8 cellular contexts compared by ENCODE assay signal in genomic region chr14:88551936-88552565, GRCh38. TPM values are rescaled to one million over a fixed set of nuclear protein-coding genes. Genes with fewer than 3 reads are reported as not detected.
DNase-seq lines count a peak whose midpoint lies in the region; ATAC-seq and TF ChIP-seq lines count a peak whose summit lies in the region.

No MANE protein-coding gene starts in this region.

- H3K4me1 ChIP-seq in A673 (ENCODE audit: insufficient read depth, low read length, poor library complexity, severe bottlenecking) (peaks cover 9% of the 10 kb centered on the region), IMR-90 (ENCODE audit: control insufficient read depth, insufficient read depth, low read length) (peaks cover 6% of the 10 kb centered on the region), duodenal mucosa (ENCODE audit: control insufficient read depth in 1 of 2, insufficient read depth in 2 of 2, low read length in 2 of 2) (peaks cover 22 to 31% of the 10 kb centered on the region in 2 donors), mesendoderm (ENCODE audit: control insufficient read depth, low read depth, low read length) (no peaks in the 10 kb centered on the region), tibial nerve (peaks cover 0 to 69% (median 25%) of the 10 kb centered on the region in 4 donors)

- intact Hi-C loops in A673 (cut with micrococcal nuclease; ENCODE audit: unreplicated experiment), result no loop called here
- intact Hi-C loops in IMR-90 (cut with micrococcal nuclease), result loop anchor here (2.0 kb wide), 2 partner anchors 363 to 537 kb away; no protein-coding TSS in a partner anchor

- H3K4me2 ChIP-seq in IMR-90 (ENCODE audit: low read depth, low read length) (peak overlapping the region; percentile 99), mesendoderm (ENCODE audit: low read length) (no peak overlapping the region)

- BruUV-seq in A673 (replicated peaks; lab: Mats Ljungman, UMichigan) (no TSS peak), IMR-90 (replicated peaks; lab: Mats Ljungman, UMichigan) (no TSS peak)

- TF ChIP-seq POLR2A in IMR-90 (IDR thresholded peaks at IDR 0.05; ENCODE audit: low read depth, low read length) (no peak), tibial nerve (IDR thresholded peaks at IDR 0.05) (no peak)

- H2AK9ac ChIP-seq in IMR-90 (replicated peaks; ENCODE audit: low read depth, low read length, poor library complexity), result peak overlapping the region; percentile 84

- peak overlapping the region; percentile 93 for H3K14ac ChIP-seq in IMR-90 (replicated peaks; ENCODE audit: low read depth, low read length)

- peak; percentile 6; the same call in 1 of the 2 replicates for ATAC-seq in IMR-90 (ENCODE audit: low read depth)
- no peak for ATAC-seq in GM21825 (IDR thresholded peaks at IDR 0.05; ENCODE audit: unreplicated experiment)
- no peak for ATAC-seq in GM21619 (IDR thresholded peaks at IDR 0.05; ENCODE audit: unreplicated experiment)

- in situ Hi-C loops in IMR-90 (cut with MboI; ENCODE audit: low sequenced_read_pairs), result loop anchor here (10.0 kb wide), 2 partner anchors 167 to 357 kb away; partner anchors contain the start of gene SPATA7

- H2BK120ac ChIP-seq in IMR-90 (ENCODE audit: low read depth, low read length) (peak overlapping the region; percentile 29; the same call in 1 of the 2 replicates), mesendoderm (ENCODE audit: low read depth, low read length) (no peak overlapping the region)

- DNase-seq in A673 (ENCODE audit: low spot score) (peak; percentile 45), IMR-90 (peak; percentile 19), mesendoderm (peak; percentile 42), tibial nerve (ENCODE audit: low spot score in 2 of 2) (peak in 1 of 2 donors; percentile 13), cortex of kidney (lab: John Stamatoyannopoulos, UW) (no peak)

- CTCF ChIA-PET in A673 (lab: Charles Lee) (no interaction called here), IMR-90 (lab: Yijun Ruan, JAX) (interaction anchor here (0.6 kb wide), 1 partner anchor 15 kb away, joined by 5 read pairs; no protein-coding TSS in a partner anchor)

- H4K91ac ChIP-seq in IMR-90 (ENCODE audit: insufficient read depth, low read depth, low read length), result 0 out of 2 replicates have a peak overlapping the region, but pooled peaks have one; percentile 5

- WGBS in IMR-90 (ENCODE audit: extremely low coverage in 2 of 2, insufficient read length in 1 of 2), 2 experiments, result no CpG with 5 or more reads among the region's 27 CpGs
- WGBS in mesendoderm (ENCODE audit: extremely low coverage, insufficient coverage, low lambda C conversion rate), result no CpG with 5 or more reads among the region's 27 CpGs
- WGBS in tibial nerve, 2 donors, result 8 to 14% methylated on average over 21 to 27 of the region's 27 CpGs

- H3K18ac ChIP-seq in IMR-90 (ENCODE audit: low read depth, low read length), result peak overlapping the region; percentile 13; the same call in 1 of the 2 replicates
- H3K18ac ChIP-seq in mesendoderm (ENCODE audit: low read length), result no peak overlapping the region

- TF ChIP-seq CTCF in A673 (conservative IDR thresholded peaks at IDR 0.05; ENCODE audit: low read depth, low read length) (no peak), IMR-90 (conservative IDR thresholded peaks at IDR 0.05; ENCODE audit: low read depth, low read length) (no peak), tibial nerve (IDR thresholded peaks at IDR 0.05) (no peak)

- POLR2A ChIA-PET in A673 (lab: Charles Lee; ENCODE audit: low non-redundant PET), result no interaction called here
- POLR2A ChIA-PET in IMR-90 (lab: Charles Lee; ENCODE audit: unreplicated experiment), result no interaction called here

- H3K79me2 ChIP-seq in mesendoderm (ENCODE audit: control insufficient read depth, insufficient read depth, low read length), result peaks cover 6% of the 10 kb centered on the region

- H2BK5ac ChIP-seq in IMR-90 (ENCODE audit: low read depth, low read length, poor library complexity, severe bottlenecking) (peak overlapping the region; percentile 56), mesendoderm (ENCODE audit: low read length) (no peak overlapping the region)

- no peaks in the 10 kb centered on the region; the same call in 1 of the 2 replicates for H3K9me1 ChIP-seq in IMR-90 (ENCODE audit: insufficient read depth, low read length)

- no peak overlapping the region for H2BK20ac ChIP-seq in IMR-90 (ENCODE audit: low read depth, low read length)

- H3K23ac ChIP-seq in IMR-90 (ENCODE audit: low read depth, low read length), result peak overlapping the region; percentile 91
- H3K23ac ChIP-seq in mesendoderm (ENCODE audit: low read length), result no peak overlapping the region

- H3K4ac ChIP-seq in IMR-90 (ENCODE audit: low read depth, low read length) (peak overlapping the region; percentile 81), mesendoderm (ENCODE audit: low read depth, low read length) (no peak overlapping the region)

- peak overlapping the region; percentile 87 for H2AK5ac ChIP-seq in IMR-90 (ENCODE audit: low read depth, low read length)
- H2AK5ac ChIP-seq in mesendoderm (ENCODE audit: low read length), result no peak overlapping the region

- peak in 1 of 2 donors; percentile 4 for TF ChIP-seq EP300 in tibial nerve (IDR thresholded peaks at IDR 0.05)

- no peaks in the 10 kb centered on the region for H3K36me3 ChIP-seq in A673 (ENCODE audit: insufficient read depth, low read length, poor library complexity, severe bottlenecking)
- H3K36me3 ChIP-seq in IMR-90 (ENCODE audit: control insufficient read depth, insufficient read depth, low read length), result peaks cover 20% of the 10 kb centered on the region
- peaks cover 0 to 13% of the 10 kb centered on the region in 2 donors for H3K36me3 ChIP-seq in duodenal mucosa (ENCODE audit: control insufficient read depth in 1 of 2, insufficient read depth in 2 of 2, low read length in 2 of 2)
- H3K36me3 ChIP-seq in mesendoderm (ENCODE audit: control insufficient read depth, insufficient read depth, low read length), result peaks cover 6% of the 10 kb centered on the region
- peaks cover 0 to 35% (median 5%) of the 10 kb centered on the region in 3 donors for H3K36me3 ChIP-seq in tibial nerve

- H3K9ac ChIP-seq in IMR-90 (ENCODE audit: low read depth, low read length), result peak overlapping the region; percentile 68
- H3K9ac ChIP-seq in duodenal mucosa (ENCODE audit: low read depth in 1 of 2, low read length in 2 of 2), result peak overlapping the region; percentile 51 to 71
- no peak overlapping the region for H3K9ac ChIP-seq in mesendoderm (ENCODE audit: low read length)

- peaks cover 35% of the 10 kb centered on the region; the same call in 1 of the 2 replicates for H4K20me1 ChIP-seq in IMR-90 (ENCODE audit: insufficient read depth, low read length)

- H2AFZ ChIP-seq in IMR-90 (replicated peaks; ENCODE audit: low read length, poor library complexity), result peak overlapping the region; percentile 83

- peak overlapping the region; percentile 6 to 73; a peak in 2 of 4 replicates for H4K8ac ChIP-seq in IMR-90 (ENCODE audit: low read depth in 2 of 2, low read length in 2 of 2)
- no peak overlapping the region for H4K8ac ChIP-seq in mesendoderm (ENCODE audit: low read depth, low read length)

- H3K27me3 ChIP-seq in A673 (replicated peaks; ENCODE audit: insufficient read depth, low read depth, low read length, poor library complexity) (peaks cover 45% of the 10 kb centered on the region), IMR-90 (ENCODE audit: control insufficient read depth, insufficient read depth, low read length) (no peaks in the 10 kb centered on the region), duodenal mucosa (ENCODE audit: control insufficient read depth in 1 of 2, insufficient read depth in 2 of 2, low read length in 2 of 2) (peaks cover 3 to 4% of the 10 kb centered on the region in 2 donors), mesendoderm (ENCODE audit: insufficient read depth, low read length, poor library complexity) (no peaks in the 10 kb centered on the region), tibial nerve (no peaks in the 10 kb centered on the region)

- H2BK15ac ChIP-seq in IMR-90 (ENCODE audit: low read depth, low read length) (no peak overlapping the region), mesendoderm (replicated peaks; ENCODE audit: low read depth) (no peak overlapping the region)

- dilution Hi-C loops in IMR-90 (cut with HindIII; ENCODE audit: low sequenced_read_pairs, unreplicated experiment), result no loop called here

- H3K27ac ChIP-seq in A673 (ENCODE audit: low read depth, low read length, poor library complexity, severe bottlenecking), result no peak overlapping the region
- peak overlapping the region; percentile 65 for H3K27ac ChIP-seq in IMR-90 (ENCODE audit: insufficient read depth, low read length)
- H3K27ac ChIP-seq in duodenal mucosa (ENCODE audit: low read depth, low read length), result peak overlapping the region; percentile 26
- H3K27ac ChIP-seq in mesendoderm (ENCODE audit: low read depth, low read length), result no peak overlapping the region
- peak overlapping the region; percentile 58 to 96 (median 82) for H3K27ac ChIP-seq in tibial nerve

- no peak for TF ChIP-seq RAD21 in IMR-90 (IDR thresholded peaks at IDR 0.05; ENCODE audit: low read length)

- H3K56ac ChIP-seq in IMR-90 (ENCODE audit: extremely low read depth, insufficient read depth, low read length) (peak overlapping the region; percentile 72; the same call in 1 of the 2 replicates), mesendoderm (ENCODE audit: low read length) (no peak overlapping the region)

- peak overlapping the region; percentile 75 for H3K4me3 ChIP-seq in A673 (ENCODE audit: low read depth, low read length, poor library complexity, severe bottlenecking)
- H3K4me3 ChIP-seq in IMR-90 (ENCODE audit: insufficient read depth, low read depth, low read length), result peak overlapping the region; percentile 71
- peak overlapping the region; percentile 80 to 88 for H3K4me3 ChIP-seq in duodenal mucosa (ENCODE audit: low read depth in 1 of 2, low read length in 2 of 2)
- H3K4me3 ChIP-seq in mesendoderm (ENCODE audit: low read length), result no peak overlapping the region
- H3K4me3 ChIP-seq in tibial nerve, result peak overlapping the region; percentile 56 to 93 (median 58)

- H4K5ac ChIP-seq in IMR-90 (ENCODE audit: low read depth, low read length), result peak overlapping the region; percentile 60
- no peak overlapping the region for H4K5ac ChIP-seq in mesendoderm (ENCODE audit: low read length)

- peaks cover 29 to 54% of the 10 kb centered on the region in 2 experiments for H3K79me1 ChIP-seq in IMR-90 (ENCODE audit: low read depth in 1 of 2, low read length in 2 of 2)
- peaks cover 11% of the 10 kb centered on the region for H3K79me1 ChIP-seq in mesendoderm (ENCODE audit: low read length)

- no peaks in the 10 kb centered on the region for H3K9me3 ChIP-seq in A673 (ENCODE audit: low read depth, low read length, poor library complexity, severe bottlenecking)
- H3K9me3 ChIP-seq in IMR-90 (ENCODE audit: control insufficient read depth, insufficient read depth, low read length), result no peaks in the 10 kb centered on the region
- no peaks in the 10 kb centered on the region for H3K9me3 ChIP-seq in duodenal mucosa (ENCODE audit: control insufficient read depth in 1 of 2, low read length in 2 of 2)
- no peaks in the 10 kb centered on the region for H3K9me3 ChIP-seq in tibial nerve

RNA-seq across cellular contexts. Expression of gene PTPN21, which starts 2.8 kb away (rescaled TPM):
- total RNA-seq in A673 (2021) (6.1 and 6.5 TPM in 2 replicates), IMR-90 (2012; rRNA removed) (10.4 and 11.4 TPM in 2 replicates), tibial nerve (10 to 100 TPM; 25.6 to 35.5 (median 32.2) TPM)
- 10.1 and 10.7 TPM in 2 replicates for polyA plus RNA-seq in IMR-90 (2012; rRNA removed)
- polyA plus RNA-seq in IMR-90 (2012; cell fraction: cytosol; rRNA removed), result 4.5 and 6.3 TPM in 2 replicates
- 17.6 and 21.1 TPM in 2 replicates for polyA plus RNA-seq in IMR-90 (2012; cell fraction: nucleus; rRNA removed; ENCODE audit: low replicate concordance)
- polyA plus RNA-seq in mesendoderm (2013, experiment 1 of 2), result 11.4 TPM
- 12.0 TPM for polyA plus RNA-seq in mesendoderm (2013, experiment 2 of 2)

RNA-seq across cellular contexts. Expression of gene ZC3H14, which starts 10.8 kb away (rescaled TPM):
- total RNA-seq in A673 (2021), result 91.0 and 93.2 TPM in 2 replicates
- total RNA-seq in IMR-90 (2012; rRNA removed), result 103 and 111 TPM in 2 replicates
- polyA plus RNA-seq in IMR-90 (2012; rRNA removed), result 62.4 and 72.5 TPM in 2 replicates
- 32.8 and 47.4 TPM in 2 replicates for polyA plus RNA-seq in IMR-90 (2012; cell fraction: cytosol; rRNA removed)
- 22.3 and 96.8 TPM in 2 replicates for polyA plus RNA-seq in IMR-90 (2012; cell fraction: nucleus; rRNA removed; ENCODE audit: low replicate concordance)
- 79.1 TPM for polyA plus RNA-seq in mesendoderm (2013, experiment 1 of 2)
- polyA plus RNA-seq in mesendoderm (2013, experiment 2 of 2), result 74.8 TPM
- 10 to 100 TPM; 52.8 to 71.4 (median 59.3) TPM for total RNA-seq in tibial nerve

Comparison
In these comparisons a context has a peak if more than half of its experiments do, and no peak if none do; other contexts are left out.
1. H3K27ac ChIP-seq: peak in IMR-90 (single experiment), duodenal mucosa (single experiment) and tibial nerve (4 of 4); none in A673 (single experiment) and mesendoderm (single experiment).